In the genomic region with DNA sequence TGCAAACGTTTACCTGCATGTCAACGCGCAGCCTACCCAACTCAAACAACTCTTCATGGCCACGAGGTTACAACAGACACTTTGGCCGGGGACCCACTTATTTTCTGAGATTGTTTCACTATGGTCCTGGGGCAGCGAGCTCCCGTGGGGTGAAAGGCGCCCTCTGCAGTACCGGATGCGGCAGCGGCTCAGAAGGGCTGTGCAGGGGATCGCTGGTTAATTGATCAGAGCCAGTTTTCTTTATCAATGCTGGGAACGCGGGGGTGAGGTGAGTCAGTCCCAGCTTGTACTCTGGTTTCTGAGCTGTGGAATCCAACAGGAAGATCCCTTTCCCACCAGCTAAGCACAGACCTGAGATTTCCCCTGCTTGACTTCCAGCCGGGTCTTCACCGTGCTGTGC, we compare ENCODE assay signal across 1 cellular context.
TF ChIP-seq lines count a peak whose summit lies in the region.

No MANE protein-coding gene starts in this region.

TF ChIP-seq in IMR-90, 13 proteins besides CTCF, POLR2A, EP300 and RAD21 (continued from another document):
- no peak for TF ChIP-seq CEBPB (IDR thresholded peaks at IDR 0.05; ENCODE audit: low read depth, low read length)
- TF ChIP-seq SMC3 (IDR thresholded peaks at IDR 0.05; ENCODE audit: low read depth, low read length) = no peak
- no peak for TF ChIP-seq MXI1 (IDR thresholded peaks at IDR 0.05; ENCODE audit: borderline replicate concordance, low read depth, low read length)
- TF ChIP-seq MAZ (IDR thresholded peaks at IDR 0.05; ENCODE audit: borderline replicate concordance, low read depth, low read length) = no peak
- TF ChIP-seq BHLHE40 (IDR thresholded peaks at IDR 0.05; ENCODE audit: low read depth, low read length) = no peak
- no peak for TF ChIP-seq RCOR1 (IDR thresholded peaks at IDR 0.05; ENCODE audit: insufficient replicate concordance, low read length)
